In genomic region chr6:27836080-27836782, GRCh38 we compare ENCODE assay signal across 8 cellular contexts.
DNase-seq lines count a peak whose midpoint lies in the region; ATAC-seq and TF ChIP-seq lines count a peak whose summit lies in the region.

No MANE protein-coding gene starts in this region.

- ATAC-seq in thoracic aorta (ENCODE audit: insufficient number of reproducible peaks, low FRiP score, low read depth) (no peak), GM18873 (IDR thresholded peaks at IDR 0.05; ENCODE audit: low FRiP score, unreplicated experiment) (no peak)

- H3K9ac ChIP-seq in SK-N-MC (ENCODE audit: insufficient read length), result peak overlapping the region; percentile 98
- H3K9ac ChIP-seq in iPS-20b (ENCODE audit: low read depth, low read length), result peak overlapping the region; percentile 100

- no peaks in the 10 kb centered on the region for H3K9me3 ChIP-seq in SK-N-MC (ENCODE audit: low read depth, low read length)
- no peaks in the 10 kb centered on the region for H3K9me3 ChIP-seq in iPS-20b (ENCODE audit: insufficient read depth, low read depth, low read length)
- no peaks in the 10 kb centered on the region for H3K9me3 ChIP-seq in thoracic aorta

- H3K36me3 ChIP-seq in SK-N-MC (ENCODE audit: insufficient read depth, low read length), result no peaks in the 10 kb centered on the region
- H3K36me3 ChIP-seq in iPS-20b (ENCODE audit: insufficient read depth, low read depth, low read length), result no peaks in the 10 kb centered on the region
- H3K36me3 ChIP-seq in thoracic aorta, result no peaks in the 10 kb centered on the region

- H3K27ac ChIP-seq in SK-N-MC (peak overlapping the region; percentile 98), iPS-20b (ENCODE audit: low read length) (peak overlapping the region; percentile 94), thoracic aorta (peak overlapping the region; percentile 95 to 96)

- H3K27me3 ChIP-seq in iPS-20b (ENCODE audit: insufficient read depth, low read length) (no peaks in the 10 kb centered on the region), thoracic aorta (replicated peaks; ENCODE audit: insufficient read depth) (no peaks in the 10 kb centered on the region)

- H3K4me3 ChIP-seq in SK-N-MC (peak overlapping the region; percentile 86; the same call in 1 of the 2 replicates), iPS-20b (ENCODE audit: low read length) (peak overlapping the region; percentile 93), thoracic aorta (peak overlapping the region; percentile 82)

- TF ChIP-seq CTCF in thoracic aorta (IDR thresholded peaks at IDR 0.05) (no peak), GM10248 (IDR thresholded peaks at IDR 0.05; ENCODE audit: control extremely low read depth, extremely low read depth, low read depth, missing control alignments) (no peak)

- CTCF ChIA-PET in GM10248 (lab: Yijun Ruan, JAX), result interaction anchor here (1.0 to 7.9 kb wide), 11 partner anchors 15 to 1810 kb away, joined by 3 to 79 read pairs (median 4); a partner anchor contains a TSS

- DNase-seq in NCI-H2227 treated with DMSO at 0.1 percent for 48 hours (lab: John Stamatoyannopoulos, UW) (peak; percentile 29), NCI-H2227 (lab: John Stamatoyannopoulos, UW; ENCODE audit: unreplicated experiment) (no peak), SK-N-MC (ENCODE audit: low read depth, low spot score) (no peak), thoracic aorta (ENCODE audit: low spot score) (no peak), GM10248 (ENCODE audit: extremely low spot score) (no peak), NCI-H526 treated with DMSO at 0.1 percent for 48 hours (lab: John Stamatoyannopoulos, UW) (no peak)

- H3K4me1 ChIP-seq in iPS-20b (ENCODE audit: insufficient read depth, low read length) (peaks cover 16% of the 10 kb centered on the region), thoracic aorta (ENCODE audit: control insufficient read depth in 1 of 2, low read depth in 2 of 2) (peaks cover 3 to 17% of the 10 kb centered on the region in 2 donors)

- POLR2A ChIA-PET in GM10248 (lab: Yijun Ruan, JAX), result interaction anchor here (0.5 to 10.3 kb wide), 11 partner anchors 12 to 1637 kb away, joined by 3 to 168 read pairs (median 30); a partner anchor contains a TSS
